ENCODE assay signal across 8 cellular contexts in genomic region chrX:16711219-16712115, GRCh38. TPM values are rescaled to one million over a fixed set of nuclear protein-coding genes. Genes with fewer than 3 reads are reported as not detected.
DNase-seq lines count a peak whose midpoint lies in the region; ATAC-seq lines count a peak whose summit lies in the region.

No MANE protein-coding gene starts in this region.

- H3K9me3 Mint-ChIP-seq in activated T-helper 2 cell treated with anti-CD3 and anti-CD28 coated beads, Interferon-gamma antibody, Interleukin-2, Interleukin-4, amounts not matched to agents 10 μg/mL and 5 μg/mL and 100 μg/mL, durations not matched to agents 14 hours and 24 hours and 36 hours, result no peaks in the 10 kb centered on the region

- H3K9ac ChIP-seq in iPS-18a (ENCODE audit: low read length), result peak overlapping the region; percentile 80

- H3K27me3 ChIP-seq in iPS-18a (ENCODE audit: control insufficient read depth, insufficient read depth, low read length), result no peaks in the 10 kb centered on the region

- peaks cover 7% of the 10 kb centered on the region for H3K36me3 Mint-ChIP-seq in activated T-helper 2 cell treated with anti-CD3 and anti-CD28 coated beads, Interferon-gamma antibody, Interleukin-2, Interleukin-4, amounts not matched to agents 10 μg/mL and 5 μg/mL and 100 μg/mL, durations not matched to agents 14 hours and 24 hours and 36 hours (ENCODE audit: low read depth)

- intact Hi-C loops in activated T-helper 2 cell treated with anti-CD3 and anti-CD28 coated beads, Interferon-gamma antibody, Interleukin-2, Interleukin-4, amounts not matched to agents 10 μg/mL and 5 μg/mL and 100 μg/mL, durations not matched to agents 14 hours and 24 hours and 36 hours (cut with micrococcal nuclease), result loop anchor here (10.0 kb wide), 2 partner anchors 143 to 957 kb away; no protein-coding TSS in a partner anchor

- H3K27ac ChIP-seq in iPS-18a (ENCODE audit: low read length) (peak overlapping the region; percentile 66), skin epidermis (peak overlapping the region in 20 of 21 experiments; percentile 22 to 92 (median 80))

- H3K4me3 ChIP-seq in iPS-18a (ENCODE audit: low read length) (peak overlapping the region; percentile 82), skin epidermis (peak overlapping the region; percentile 57 to 72 (median 67))

- peak overlapping the region; percentile 80 for H3K4me3 Mint-ChIP-seq in activated T-helper 2 cell treated with anti-CD3 and anti-CD28 coated beads, Interferon-gamma antibody, Interleukin-2, Interleukin-4, amounts not matched to agents 10 μg/mL and 5 μg/mL and 100 μg/mL, durations not matched to agents 14 hours and 24 hours and 36 hours (ENCODE audit: low read depth)

- DNase-seq in stimulated activated CD4-positive, alpha-beta T cell treated with anti-CD3 and anti-CD28 coated beads, Interleukin-12 subunit alpha, Interleukin-12 subunit beta, amount 100 ng/mL, for 4 hours, result peak; percentile 0
- no peak for DNase-seq in stimulated activated CD4-positive, alpha-beta T cell treated with anti-CD3 and anti-CD28 coated beads, Interleukin-4, amount 100 ng/mL, for 4 hours
- no peak for DNase-seq in activated T-helper 2 cell treated with anti-CD3 and anti-CD28 coated beads, Interferon-gamma antibody, Interleukin-2, Interleukin-4, amounts not matched to agents 10 μg/mL and 5 μg/mL and 100 μg/mL, durations not matched to agents 14 hours and 24 hours and 36 hours (ENCODE audit: low spot score)
- DNase-seq in Ammon's horn (ENCODE audit: low spot score), result no peak

- H3K4me1 ChIP-seq in iPS-18a (ENCODE audit: control insufficient read depth, low read depth, low read length), result peaks cover 6% of the 10 kb centered on the region

- H3K27ac Mint-ChIP-seq in activated T-helper 2 cell treated with anti-CD3 and anti-CD28 coated beads, Interferon-gamma antibody, Interleukin-2, Interleukin-4, amounts not matched to agents 10 μg/mL and 5 μg/mL and 100 μg/mL, durations not matched to agents 14 hours and 24 hours and 36 hours, result peak overlapping the region; percentile 78

- ATAC-seq in HG03097 (IDR thresholded peaks at IDR 0.05; ENCODE audit: low FRiP score, unreplicated experiment) (peak; percentile 6), HG02938 (IDR thresholded peaks at IDR 0.05; ENCODE audit: unreplicated experiment) (no peak)

- H3K4me1 Mint-ChIP-seq in activated T-helper 2 cell treated with anti-CD3 and anti-CD28 coated beads, Interferon-gamma antibody, Interleukin-2, Interleukin-4, amounts not matched to agents 10 μg/mL and 5 μg/mL and 100 μg/mL, durations not matched to agents 14 hours and 24 hours and 36 hours (ENCODE audit: low read depth), result peaks cover 12% of the 10 kb centered on the region

- peaks cover 12% of the 10 kb centered on the region for H3K36me3 ChIP-seq in iPS-18a (ENCODE audit: control insufficient read depth, low read depth, low read length)

- no peaks in the 10 kb centered on the region for H3K27me3 Mint-ChIP-seq in activated T-helper 2 cell treated with anti-CD3 and anti-CD28 coated beads, Interferon-gamma antibody, Interleukin-2, Interleukin-4, amounts not matched to agents 10 μg/mL and 5 μg/mL and 100 μg/mL, durations not matched to agents 14 hours and 24 hours and 36 hours (ENCODE audit: low read depth)

- H3K9me3 ChIP-seq in iPS-18a (ENCODE audit: control insufficient read depth, low read depth, low read length), result no peaks in the 10 kb centered on the region

RNA-seq across cellular contexts. Expression of gene CTPS2, which starts 1.0 kb away (rescaled TPM):
- total RNA-seq in activated T-helper 2 cell treated with anti-CD3 and anti-CD28 coated beads, Interferon-gamma antibody, Interleukin-2, Interleukin-4, amounts not matched to agents 10 μg/mL and 5 μg/mL and 100 μg/mL, durations not matched to agents 14 hours and 24 hours and 36 hours, result 7.7 and 9.3 TPM in 2 replicates

RNA-seq across cellular contexts. Expression of gene SYAP1, which starts 7.9 kb away (rescaled TPM):
- total RNA-seq in activated T-helper 2 cell treated with anti-CD3 and anti-CD28 coated beads, Interferon-gamma antibody, Interleukin-2, Interleukin-4, amounts not matched to agents 10 μg/mL and 5 μg/mL and 100 μg/mL, durations not matched to agents 14 hours and 24 hours and 36 hours, result 21.3 and 22.6 TPM in 2 replicates
